Comparison of ENCODE assay signal across 8 cellular contexts in the genomic region with DNA sequence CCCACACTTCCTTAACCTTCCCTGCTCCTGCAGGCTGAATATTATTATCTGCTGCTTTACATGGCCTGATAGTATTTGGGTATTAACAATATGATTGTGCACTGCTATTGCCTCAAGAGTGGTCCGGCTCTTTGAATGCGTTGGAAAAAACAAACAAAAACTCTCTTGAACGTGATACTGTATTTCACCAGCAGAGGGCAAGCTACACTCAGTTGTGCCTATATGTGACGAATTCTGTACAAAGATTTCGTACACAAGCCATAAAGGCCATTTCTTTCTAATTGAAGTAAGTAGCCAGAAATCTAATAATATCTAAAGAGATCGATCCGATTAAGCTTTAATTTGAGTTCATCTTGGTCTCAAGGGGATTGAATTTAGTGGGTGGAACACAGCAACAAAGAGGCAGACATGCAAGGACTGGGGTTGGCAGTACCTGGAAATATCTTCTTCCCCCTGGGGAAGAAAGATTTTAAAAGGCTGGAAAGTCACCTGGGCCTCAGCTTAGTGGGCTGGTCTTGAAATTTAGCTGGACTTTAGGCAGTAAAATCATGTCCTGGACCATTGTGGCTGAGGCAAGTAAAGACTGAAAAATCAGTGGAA. TPM values are rescaled to one million over a fixed set of nuclear protein-coding genes. Genes with fewer than 3 reads are reported as not detected.
DNase-seq lines count a peak whose midpoint lies in the region; ATAC-seq and TF ChIP-seq lines count a peak whose summit lies in the region.

No MANE protein-coding gene starts in this region.

- no peaks in the 10 kb centered on the region for H3K9me3 Mint-ChIP-seq in activated CD8-positive, alpha-beta memory T cell treated with anti-CD3 and anti-CD28 coated beads, Interleukin-2, amount 10 ng/mL, durations not matched to agents 7 days and 5 days (ENCODE audit: low read depth)
- no peaks in the 10 kb centered on the region for H3K9me3 Mint-ChIP-seq in natural killer cell treated with Interleukin-12 subunit alpha and Interleukin-12 subunit beta and Interleukin-15 and Interleukin-18, amount 100 ng/mL, for 72 hours
- H3K9me3 Mint-ChIP-seq in stimulated activated memory B cell treated with anti-CD40 and anti-IgM and Interleukin-4, amounts not matched to agents 10 μg/mL and 1 μg/mL and 100 μg/mL, for 72 hours: no peaks in the 10 kb centered on the region

- CTCF ChIA-PET in activated CD8-positive, alpha-beta memory T cell treated with anti-CD3 and anti-CD28 coated beads, Interleukin-2, amount 10 ng/mL, durations not matched to agents 7 days and 5 days (lab: Charles Lee): interaction anchor here (0.5 to 8.4 kb wide), 15 partner anchors 9 to 389 kb away, joined by 3 to 53 read pairs (median 4); partner anchors contain the start of gene MZT2A

- in situ Hi-C loops in SK-MEL-5 (cut with HindIII; ENCODE audit: low pct_unique_long_range_greater_than_20kb, low sequenced_read_pairs): no loop called here

- H3K4me3 ChIP-seq in LNCaP clone FGC (ENCODE audit: low read depth, low read length): no peak overlapping the region
- no peak overlapping the region for H3K4me3 ChIP-seq in epithelial cell of esophagus (ENCODE audit: low read length)

- H3K4me1 Mint-ChIP-seq in activated CD8-positive, alpha-beta memory T cell treated with anti-CD3 and anti-CD28 coated beads, Interleukin-2, amount 10 ng/mL, durations not matched to agents 7 days and 5 days: peaks cover 9% of the 10 kb centered on the region
- no peaks in the 10 kb centered on the region for H3K4me1 Mint-ChIP-seq in natural killer cell treated with Interleukin-12 subunit alpha and Interleukin-12 subunit beta and Interleukin-15 and Interleukin-18, amount 100 ng/mL, for 72 hours (ENCODE audit: low read depth in 2 of 2)
- peaks cover 4% of the 10 kb centered on the region for H3K4me1 Mint-ChIP-seq in stimulated activated memory B cell treated with anti-CD40 and anti-IgM and Interleukin-4, amounts not matched to agents 10 μg/mL and 1 μg/mL and 100 μg/mL, for 72 hours

- H3K4me3 Mint-ChIP-seq in activated CD8-positive, alpha-beta memory T cell treated with anti-CD3 and anti-CD28 coated beads, Interleukin-2, amount 10 ng/mL, durations not matched to agents 7 days and 5 days: no peak overlapping the region
- H3K4me3 Mint-ChIP-seq in natural killer cell treated with Interleukin-12 subunit alpha and Interleukin-12 subunit beta and Interleukin-15 and Interleukin-18, amount 100 ng/mL, for 72 hours: no peak overlapping the region
- H3K4me3 Mint-ChIP-seq in stimulated activated memory B cell treated with anti-CD40 and anti-IgM and Interleukin-4, amounts not matched to agents 10 μg/mL and 1 μg/mL and 100 μg/mL, for 72 hours: no peak overlapping the region

- H3K27me3 Mint-ChIP-seq in activated CD8-positive, alpha-beta memory T cell treated with anti-CD3 and anti-CD28 coated beads, Interleukin-2, amount 10 ng/mL, durations not matched to agents 7 days and 5 days: peaks cover 55% of the 10 kb centered on the region
- peaks cover 27 to 48% of the 10 kb centered on the region in 2 donors for H3K27me3 Mint-ChIP-seq in natural killer cell treated with Interleukin-12 subunit alpha and Interleukin-12 subunit beta and Interleukin-15 and Interleukin-18, amount 100 ng/mL, for 72 hours
- peaks cover 43% of the 10 kb centered on the region for H3K27me3 Mint-ChIP-seq in stimulated activated memory B cell treated with anti-CD40 and anti-IgM and Interleukin-4, amounts not matched to agents 10 μg/mL and 1 μg/mL and 100 μg/mL, for 72 hours

- H3K27ac Mint-ChIP-seq in activated CD8-positive, alpha-beta memory T cell treated with anti-CD3 and anti-CD28 coated beads, Interleukin-2, amount 10 ng/mL, durations not matched to agents 7 days and 5 days: no peak overlapping the region
- H3K27ac Mint-ChIP-seq in natural killer cell treated with Interleukin-12 subunit alpha and Interleukin-12 subunit beta and Interleukin-15 and Interleukin-18, amount 100 ng/mL, for 72 hours: no peak overlapping the region
- no peak overlapping the region for H3K27ac Mint-ChIP-seq in stimulated activated memory B cell treated with anti-CD40 and anti-IgM and Interleukin-4, amounts not matched to agents 10 μg/mL and 1 μg/mL and 100 μg/mL, for 72 hours

- no peaks in the 10 kb centered on the region for H3K36me3 Mint-ChIP-seq in activated CD8-positive, alpha-beta memory T cell treated with anti-CD3 and anti-CD28 coated beads, Interleukin-2, amount 10 ng/mL, durations not matched to agents 7 days and 5 days
- H3K36me3 Mint-ChIP-seq in natural killer cell treated with Interleukin-12 subunit alpha and Interleukin-12 subunit beta and Interleukin-15 and Interleukin-18, amount 100 ng/mL, for 72 hours: no peaks in the 10 kb centered on the region
- H3K36me3 Mint-ChIP-seq in stimulated activated memory B cell treated with anti-CD40 and anti-IgM and Interleukin-4, amounts not matched to agents 10 μg/mL and 1 μg/mL and 100 μg/mL, for 72 hours: no peaks in the 10 kb centered on the region

- TF ChIP-seq CTCF in LNCaP clone FGC (IDR thresholded peaks at IDR 0.05; ENCODE audit: control insufficient read depth, extremely low read depth, insufficient read depth) (peak; percentile 74), epithelial cell of esophagus (IDR thresholded peaks at IDR 0.05; ENCODE audit: insufficient read depth, low read depth, low read length, missing control alignments) (peak; percentile 78)

- DNase-seq in activated CD8-positive, alpha-beta memory T cell treated with anti-CD3 and anti-CD28 coated beads, Interleukin-2, amount 10 ng/mL, durations not matched to agents 7 days and 5 days: no peak
- DNase-seq in activated CD8-positive, alpha-beta memory T cell treated with anti-CD3 and anti-CD28 coated beads, Interleukin-2, amount 50 U/mL, for 4 hours: no peak
- DNase-seq in LNCaP clone FGC (ENCODE audit: low read depth) (peak; percentile 28), SK-MEL-5 (ENCODE audit: low read depth, low spot score) (peak; percentile 70), epithelial cell of esophagus (ENCODE audit: low read depth) (peak; percentile 65)
- no peak for DNase-seq in natural killer cell treated with Interleukin-12 subunit alpha and Interleukin-12 subunit beta and Interleukin-15 and Interleukin-18, amount 100 ng/mL, for 72 hours (ENCODE audit: low spot score)

- ATAC-seq in activated CD8-positive, alpha-beta memory T cell treated with anti-CD3 and anti-CD28 coated beads, Interleukin-2, amount 10 ng/mL, durations not matched to agents 7 days and 5 days: peak; percentile 57
- ATAC-seq in GM21717 (IDR thresholded peaks at IDR 0.05; ENCODE audit: unreplicated experiment): peak; percentile 66
- peak; percentile 46 to 69 for ATAC-seq in natural killer cell treated with Interleukin-12 subunit alpha and Interleukin-12 subunit beta and Interleukin-15 and Interleukin-18, amount 100 ng/mL, for 72 hours
- no peak for ATAC-seq in stimulated activated memory B cell treated with anti-CD40 and anti-IgM and Interleukin-4, amounts not matched to agents 10 μg/mL and 1 μg/mL and 100 μg/mL, for 72 hours

RNA-seq across cellular contexts. Expression of gene RAB6D, which starts 49.3 kb away (rescaled TPM):
- total RNA-seq in activated CD8-positive, alpha-beta memory T cell treated with anti-CD3 and anti-CD28 coated beads, Interleukin-2, amount 10 ng/mL, durations not matched to agents 7 days and 5 days: not detected
- total RNA-seq in SK-MEL-5 (2014; rRNA removed; shearing (Covaris generic)): not detected in 2 replicates
- polyA plus RNA-seq in SK-MEL-5 (2015; cell fraction: cytosol; rRNA removed): 0.12 TPM in 1 of 2 replicates, not detected in the other
- not detected in 2 replicates for polyA plus RNA-seq in SK-MEL-5 (2015; cell fraction: nucleus; rRNA removed)
- not detected for total RNA-seq in natural killer cell treated with Interleukin-12 subunit alpha and Interleukin-12 subunit beta and Interleukin-15 and Interleukin-18, amount 100 ng/mL, for 72 hours

Comparison
In these comparisons a context has a peak if more than half of its experiments do, and no peak if none do; other contexts are left out.
1. DNase-seq: peak in LNCaP clone FGC (single experiment), SK-MEL-5 (single experiment) and epithelial cell of esophagus (single experiment); none in activated CD8-positive, alpha-beta memory T cell treated with anti-CD3 and anti-CD28 coated beads, Interleukin-2, amount 10 ng/mL, durations not matched to agents 7 days and 5 days (single experiment), activated CD8-positive, alpha-beta memory T cell treated with anti-CD3 and anti-CD28 coated beads, Interleukin-2, amount 50 U/mL, for 4 hours (single experiment) and natural killer cell treated with Interleukin-12 subunit alpha and Interleukin-12 subunit beta and Interleukin-15 and Interleukin-18, amount 100 ng/mL, for 72 hours (single experiment).